Comparison of ENCODE assay signal across 18 cellular contexts in the genomic region with DNA sequence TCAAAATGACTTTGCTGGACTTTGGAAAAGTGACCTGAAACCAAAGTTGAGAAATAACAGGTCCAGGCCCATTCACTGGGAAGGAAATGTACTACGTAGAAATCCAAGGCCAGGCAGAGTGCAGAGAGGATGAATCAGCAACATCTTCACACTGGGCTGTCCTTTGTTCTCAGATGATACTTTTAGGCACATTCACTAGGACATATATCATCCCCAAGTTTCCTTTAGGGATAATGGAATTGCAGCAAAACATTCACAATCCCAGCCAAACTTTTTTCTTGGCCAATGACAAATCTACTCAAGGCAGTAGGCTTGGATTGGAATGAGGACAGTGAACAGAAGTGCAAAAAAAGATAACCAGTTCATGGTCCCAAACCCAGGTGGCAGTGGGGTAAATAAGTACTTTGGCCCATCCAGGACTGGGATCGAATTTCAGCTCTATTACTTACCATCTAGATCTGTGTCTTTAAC.
DNase-seq lines count a peak whose midpoint lies in the region; ATAC-seq, FAIRE-seq and TF ChIP-seq lines count a peak whose summit lies in the region.
"Had no signal": no experiment of that assay in that cellular context is flagged by ENCODE, and none has a peak within 500 bp of the region (broad histone marks: within the 10 kb centered on the region; RNA-seq: fewer than 3 reads in every experiment).

No MANE protein-coding gene starts in this region.

- no peak overlapping the region for H3K4me2 ChIP-seq in astrocyte (ENCODE audit: low read length)

- no peaks in the 10 kb centered on the region for H3K27me3 ChIP-seq in astrocyte (ENCODE audit: insufficient read depth, low read length)
- H3K27me3 ChIP-seq: ascending aorta, upper lobe of left lung had no signal

- H3K27me3 Mint-ChIP-seq in astrocyte (ENCODE audit: low read depth, unreplicated experiment) = peaks cover 4% of the 10 kb centered on the region

- H3K4me1 ChIP-seq in astrocyte (ENCODE audit: insufficient read depth, low read length) = peaks cover 12% of the 10 kb centered on the region
- H3K4me1 ChIP-seq: ascending aorta, upper lobe of left lung had no signal

- H3K9ac ChIP-seq in astrocyte (ENCODE audit: low read length) = no peak overlapping the region

- in situ Hi-C loops in Caki2 (cut with HindIII; ENCODE audit: low pct_unique_long_range_greater_than_20kb, low sequenced_read_pairs) = loop anchor here (10.0 kb wide), 1 partner anchor 341 kb away; no protein-coding TSS in a partner anchor

- H3K36me3 ChIP-seq in astrocyte (ENCODE audit: insufficient read depth, low read length) = no peaks in the 10 kb centered on the region
- H3K36me3 ChIP-seq: ascending aorta, upper lobe of left lung had no signal

- intact Hi-C loops in Right ventricle myocardium inferior (cut with DNase I) = no loop called here

- no peak for ATAC-seq in Right ventricle myocardium inferior
- ATAC-seq: effector memory CD8-positive, alpha-beta T cell had no signal

- H3K9me3 Mint-ChIP-seq in astrocyte (ENCODE audit: unreplicated experiment) = no peaks in the 10 kb centered on the region
- H3K9me3 Mint-ChIP-seq: effector memory CD8-positive, alpha-beta T cell had no signal

- H3K27ac Mint-ChIP-seq in astrocyte (ENCODE audit: unreplicated experiment) = no peak overlapping the region
- H3K27ac Mint-ChIP-seq: B cell; effector memory CD8-positive, alpha-beta T cell had no signal

- H3K4me3 ChIP-seq in astrocyte (ENCODE audit: insufficient read depth, low read depth, low read length) = no peak overlapping the region
- no peak overlapping the region for H3K4me3 ChIP-seq in foreskin fibroblast (ENCODE audit: low read depth in 1 of 2, low read length in 2 of 2)
- H3K4me3 ChIP-seq: ascending aorta, lung, upper lobe of left lung had no signal

- no peaks in the 10 kb centered on the region for H3K79me2 ChIP-seq in astrocyte (ENCODE audit: insufficient read depth, low read length)

- no peak for TF ChIP-seq CTCF in astrocyte (IDR thresholded peaks at IDR 0.05; ENCODE audit: insufficient read depth, low read depth, low read length)
- TF ChIP-seq CTCF in foreskin fibroblast (IDR thresholded peaks at IDR 0.05; ENCODE audit: low read depth, low read length) = no peak

- DNase-seq in Caki2 (ENCODE audit: low read depth) = peak; percentile 77
- DNase-seq in astrocyte (ENCODE audit: low read depth) = peak; percentile 71
- DNase-seq in foreskin fibroblast = peak; percentile 81 to 83
- DNase-seq in renal cortical epithelial cell (ENCODE audit: low read depth) = peak; percentile 44
- DNase-seq in T1000 (lab: John Stamatoyannopoulos, UW) = no peak
- no peak for DNase-seq in kidney glomerular epithelial cell (lab: John Stamatoyannopoulos, UW)
- no peak for DNase-seq in Right ventricle myocardium inferior (ENCODE audit: missing footprints)
- no peak for DNase-seq in midbrain (lab: John Stamatoyannopoulos, UW)
- DNase-seq: activated CD4-positive, alpha-beta T cell treated with anti-CD3 and anti-CD28 coated beads for 1 hour; effector memory CD8-positive, alpha-beta T cell; HCEC 1CT; NCI-H2171 treated with DMSO at 0.1 percent for 48 hours; SW 1271; upper lobe of left lung had no signal

- no peaks in the 10 kb centered on the region for H4K20me1 ChIP-seq in astrocyte (ENCODE audit: insufficient read depth, low read length)

- H3K4me3 Mint-ChIP-seq in astrocyte (ENCODE audit: unreplicated experiment) = no peak overlapping the region
- H3K4me3 Mint-ChIP-seq: B cell; effector memory CD8-positive, alpha-beta T cell had no signal

- no peaks in the 10 kb centered on the region for H3K36me3 Mint-ChIP-seq in astrocyte (ENCODE audit: low read depth, unreplicated experiment)

- no peaks in the 10 kb centered on the region for H3K9me3 ChIP-seq in astrocyte (ENCODE audit: insufficient read depth, low read depth, low read length)
- H3K9me3 ChIP-seq: ascending aorta, upper lobe of left lung had no signal

- H3K27ac ChIP-seq in astrocyte (ENCODE audit: low read depth, low read length) = no peak overlapping the region
- H3K27ac ChIP-seq: ascending aorta, upper lobe of left lung had no signal

- peaks cover 4% of the 10 kb centered on the region for H3K4me1 Mint-ChIP-seq in astrocyte (ENCODE audit: low read depth, unreplicated experiment)
- H3K4me1 Mint-ChIP-seq: B cell had no signal

- FAIRE-seq in astrocyte (lab: Jason Lieb, UNC) = no peak
- FAIRE-seq: GM18507 had no signal

- H2AFZ ChIP-seq in astrocyte (ENCODE audit: low read depth, low read length) = no peak overlapping the region

Comparison
In these comparisons a context has a peak if more than half of its experiments do, and no peak if none do; other contexts are left out.
1. DNase-seq: peak in Caki2 (single experiment), astrocyte (single experiment), foreskin fibroblast (2 of 2) and renal cortical epithelial cell (single experiment); none in T1000 (single experiment), kidney glomerular epithelial cell (single experiment), Right ventricle myocardium inferior (single experiment) and midbrain (single experiment).